In genomic region chr12:1001507-1001906, GRCh38 we compare ENCODE assay signal across 8 cellular contexts.
"Had no signal": no experiment of that assay in that cellular context is flagged by ENCODE, and none has a peak within 500 bp of the region (broad histone marks: within the 10 kb centered on the region; RNA-seq: fewer than 3 reads in every experiment).

No MANE protein-coding gene starts in this region.

- H3K4me3 Mint-ChIP-seq: IgD-negative memory B cell had no signal

- ATAC-seq: HCT116, HepG2 had no signal

- H2AFZ ChIP-seq: GM23248 had no signal

- DNase-seq: GM23248, GOT3, H7, KBM-7 had no signal

- H3K9me3 ChIP-seq: HAP-1 had no signal

- H3K27me3 Mint-ChIP-seq: IgD-negative memory B cell had no signal

- H3K4me3 ChIP-seq: GM23248, HAP-1 had no signal

- H3K9ac ChIP-seq: GM23248 had no signal

- H3K27ac ChIP-seq: GM23248 had no signal

- H3K27ac Mint-ChIP-seq: IgD-negative memory B cell had no signal

- H3K9me3 Mint-ChIP-seq: IgD-negative memory B cell had no signal
